ENCODE assay signal across 22 cellular contexts in the genomic region with DNA sequence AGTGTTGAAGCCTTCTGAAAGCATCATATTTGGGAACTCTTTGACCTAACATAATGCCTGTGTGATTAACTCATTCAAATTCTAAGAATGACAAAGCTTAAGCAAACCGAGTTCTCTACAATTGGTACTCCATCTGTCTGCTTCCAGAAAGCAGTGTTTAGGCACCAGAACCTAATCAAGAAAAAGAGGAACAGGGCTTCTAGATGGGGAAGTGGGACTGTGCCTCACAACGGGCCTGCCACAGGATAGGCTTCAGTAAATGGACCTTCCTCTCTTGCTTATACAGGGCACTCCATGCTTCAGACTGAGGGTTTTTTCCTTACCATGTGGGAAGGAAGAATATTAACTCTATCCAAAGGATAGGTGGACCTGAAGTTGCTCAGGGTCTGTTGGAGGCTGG.
"Had no signal": no experiment of that assay in that cellular context is flagged by ENCODE, and none has a peak within 500 bp of the region (broad histone marks: within the 10 kb centered on the region; RNA-seq: fewer than 3 reads in every experiment).

No MANE protein-coding gene starts in this region.

- DNase-seq: activated B cell treated with CpG ODN at 0.5 μM for 24 hours; activated CD4-positive, alpha-beta memory T cell treated with anti-CD3 and anti-CD28 coated beads for 36 hours; activated CD4-positive, alpha-beta T cell treated with anti-CD3 and anti-CD28 coated beads for 36 hours; activated naive CD4-positive, alpha-beta T cell treated with Interleukin-2 at 50 U/mL for 16 hours; activated naive CD8-positive, alpha-beta T cell treated with anti-CD3 and anti-CD28 coated beads for 36 hours; activated T-cell treated with anti-CD3 and anti-CD28 coated beads, Interleukin-2, amount 50 U/mL, for 48 hours; amniotic stem cell; colonic mucosa; dorsolateral prefrontal cortex; hippocampal formation; left ventricle myocardium inferior; mammary epithelial cell; natural killer cell; stimulated activated CD4-positive, alpha-beta T cell treated with anti-CD3 and anti-CD28 coated beads, Interleukin-15, amount 100 ng/mL, for 24 hours; trophoblast cell; uterus had no signal

- H3K27me3 ChIP-seq: breast epithelium, colonic mucosa, esophagus muscularis mucosa, uterus had no signal

- FAIRE-seq: frontal cortex had no signal

- H3K4me3 ChIP-seq: breast epithelium, colonic mucosa, dorsolateral prefrontal cortex, esophagus muscularis mucosa, left ventricle myocardium inferior, smooth muscle cell, uterus had no signal

- H3K36me3 ChIP-seq: breast epithelium, colonic mucosa, esophagus muscularis mucosa, left ventricle myocardium inferior, uterus had no signal

- H3K9me3 ChIP-seq: colonic mucosa, uterus had no signal

- H3K4me2 ChIP-seq: smooth muscle cell had no signal

- H3K27ac ChIP-seq: breast epithelium, colonic mucosa, dorsolateral prefrontal cortex, esophagus muscularis mucosa, left ventricle myocardium inferior, uterus had no signal

- ATAC-seq: activated CD4-positive, alpha-beta T cell treated with anti-CD3 and anti-CD28 coated beads for 36 hours; natural killer cell; sciatic nerve; stimulated activated memory B cell treated with anti-CD40 and anti-IgM and Interleukin-4, amounts not matched to agents 10 μg/mL and 1 μg/mL and 100 μg/mL, for 72 hours had no signal

- H3K4me1 ChIP-seq: breast epithelium, colonic mucosa, esophagus muscularis mucosa, left ventricle myocardium inferior, uterus had no signal
